ENCODE assay signal across 2 cellular contexts in genomic region chr19:45761714-45762113, GRCh38.
TF ChIP-seq lines count a peak whose summit lies in the region.

No MANE protein-coding gene starts in this region.

TF ChIP-seq in GM23338, 12 proteins besides CTCF, POLR2A, EP300 and RAD21:
- no peak for TF ChIP-seq ZNF331 (CRISPR knock-in tag; IDR thresholded peaks at IDR 0.05; ENCODE audit: low read depth)
- no peak for TF ChIP-seq JUNB (IDR thresholded peaks at IDR 0.05; ENCODE audit: unreplicated experiment)
- no peak for TF ChIP-seq ETS1 (IDR thresholded peaks at IDR 0.05)
- no peak for TF ChIP-seq ZNF114 (CRISPR knock-in tag; IDR thresholded peaks at IDR 0.05)
- no peak for TF ChIP-seq ZNF462 (CRISPR knock-in tag; IDR thresholded peaks at IDR 0.05)
- TF ChIP-seq CREB1 (CRISPR knock-in tag; IDR thresholded peaks at IDR 0.05; ENCODE audit: low read depth) = no peak
- no peak for TF ChIP-seq REST (IDR thresholded peaks at IDR 0.05; ENCODE audit: unreplicated experiment)
- TF ChIP-seq POLR2AphosphoS5 (IDR thresholded peaks at IDR 0.05; ENCODE audit: low read depth) = no peak
- no peak for TF ChIP-seq EZH2 (IDR thresholded peaks at IDR 0.05; ENCODE audit: low read depth, unreplicated experiment)

TF ChIP-seq in H1, 55 proteins besides CTCF, POLR2A, EP300 and RAD21:
- TF ChIP-seq MAFK (IDR thresholded peaks at IDR 0.05; ENCODE audit: low read depth, low read length) (no peak), USF2 (IDR thresholded peaks at IDR 0.05; ENCODE audit: low read length) (no peak), ATF2 (IDR thresholded peaks at IDR 0.05; ENCODE audit: low read length) (no peak), E2F6 (IDR thresholded peaks at IDR 0.05) (peak; percentile 39; the same call in 1 of the 2 replicates), TEAD4 (IDR thresholded peaks at IDR 0.05; ENCODE audit: low read depth, low read length) (no peak), CREB1 (IDR thresholded peaks at IDR 0.05) (no peak), CHD1 (IDR thresholded peaks at IDR 0.05; ENCODE audit: low read depth, low read length) (no peak), CHD7 (IDR thresholded peaks at IDR 0.05; ENCODE audit: insufficient replicate concordance, low read length) (no peak)
TF ChIP-seq in H1: peak in this region for 1.
